Comparison of ENCODE assay signal across 1 cellular context in the genomic region with DNA sequence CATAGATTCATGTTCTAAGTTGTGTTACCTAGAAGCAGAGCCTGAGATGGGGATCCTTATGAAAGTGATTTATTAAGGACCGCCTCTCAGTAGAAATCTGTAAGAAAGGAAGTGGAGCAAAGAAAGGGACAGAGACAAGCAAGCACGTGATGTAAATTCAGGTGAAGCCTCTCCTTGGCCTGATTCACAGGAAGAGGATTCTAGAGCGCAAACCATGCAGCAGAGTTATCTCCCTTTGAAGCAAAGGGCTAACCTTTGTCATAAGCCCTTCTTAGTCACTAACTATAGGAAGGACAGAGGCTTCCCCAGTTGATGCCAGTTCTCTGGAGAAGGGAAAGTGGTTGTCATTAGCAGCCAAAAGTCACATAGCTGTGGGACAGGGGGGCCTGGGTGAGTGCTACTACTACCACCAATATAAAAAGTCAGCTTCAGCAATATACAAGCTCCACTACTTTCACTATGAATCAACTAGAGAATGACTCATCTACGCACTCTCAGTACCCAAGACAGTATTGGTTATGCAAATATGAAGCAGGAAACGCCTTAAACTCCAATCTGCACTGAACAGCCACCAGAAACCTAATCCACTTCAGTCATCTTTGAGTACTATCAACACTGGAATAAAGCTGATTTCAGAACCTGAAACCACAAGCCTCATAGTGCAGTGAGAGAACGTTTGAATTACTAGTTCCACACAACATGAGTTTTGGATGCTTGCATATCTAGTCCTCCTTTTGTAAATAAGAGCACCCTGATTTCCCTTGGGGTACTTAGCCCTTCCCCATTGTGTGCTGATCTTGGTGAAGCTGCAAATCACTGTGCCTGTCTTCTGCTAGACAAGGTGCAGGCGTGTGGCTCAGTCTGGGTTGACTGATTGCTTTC.
TF ChIP-seq lines count a peak whose summit lies in the region.

No MANE protein-coding gene starts in this region.

TF ChIP-seq in HEK293, 187 proteins besides CTCF, POLR2A, EP300 and RAD21 (continued from another document and continues in another):
- TF ChIP-seq, protein P1, sequence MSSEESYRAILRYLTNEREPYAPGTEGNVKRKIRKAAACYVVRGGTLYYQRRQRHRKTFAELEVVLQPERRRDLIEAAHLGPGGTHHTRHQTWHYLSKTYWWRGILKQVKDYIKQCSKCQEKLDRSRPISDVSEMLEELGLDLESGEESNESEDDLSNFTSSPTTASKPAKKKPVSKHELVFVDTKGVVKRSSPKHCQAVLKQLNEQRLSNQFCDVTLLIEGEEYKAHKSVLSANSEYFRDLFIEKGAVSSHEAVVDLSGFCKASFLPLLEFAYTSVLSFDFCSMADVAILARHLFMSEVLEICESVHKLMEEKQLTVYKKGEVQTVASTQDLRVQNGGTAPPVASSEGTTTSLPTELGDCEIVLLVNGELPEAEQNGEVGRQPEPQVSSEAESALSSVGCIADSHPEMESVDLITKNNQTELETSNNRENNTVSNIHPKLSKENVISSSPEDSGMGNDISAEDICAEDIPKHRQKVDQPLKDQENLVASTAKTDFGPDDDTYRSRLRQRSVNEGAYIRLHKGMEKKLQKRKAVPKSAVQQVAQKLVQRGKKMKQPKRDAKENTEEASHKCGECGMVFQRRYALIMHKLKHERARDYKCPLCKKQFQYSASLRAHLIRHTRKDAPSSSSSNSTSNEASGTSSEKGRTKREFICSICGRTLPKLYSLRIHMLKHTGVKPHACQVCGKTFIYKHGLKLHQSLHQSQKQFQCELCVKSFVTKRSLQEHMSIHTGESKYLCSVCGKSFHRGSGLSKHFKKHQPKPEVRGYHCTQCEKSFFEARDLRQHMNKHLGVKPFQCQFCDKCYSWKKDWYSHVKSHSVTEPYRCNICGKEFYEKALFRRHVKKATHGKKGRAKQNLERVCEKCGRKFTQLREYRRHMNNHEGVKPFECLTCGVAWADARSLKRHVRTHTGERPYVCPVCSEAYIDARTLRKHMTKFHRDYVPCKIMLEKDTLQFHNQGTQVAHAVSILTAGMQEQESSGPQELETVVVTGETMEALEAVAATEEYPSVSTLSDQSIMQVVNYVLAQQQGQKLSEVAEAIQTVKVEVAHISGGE (tag by site-specific recombination; conservative IDR thresholded peaks at IDR 0.05; ENCODE audit: low read depth): no peak
- TF ChIP-seq, protein P2, sequence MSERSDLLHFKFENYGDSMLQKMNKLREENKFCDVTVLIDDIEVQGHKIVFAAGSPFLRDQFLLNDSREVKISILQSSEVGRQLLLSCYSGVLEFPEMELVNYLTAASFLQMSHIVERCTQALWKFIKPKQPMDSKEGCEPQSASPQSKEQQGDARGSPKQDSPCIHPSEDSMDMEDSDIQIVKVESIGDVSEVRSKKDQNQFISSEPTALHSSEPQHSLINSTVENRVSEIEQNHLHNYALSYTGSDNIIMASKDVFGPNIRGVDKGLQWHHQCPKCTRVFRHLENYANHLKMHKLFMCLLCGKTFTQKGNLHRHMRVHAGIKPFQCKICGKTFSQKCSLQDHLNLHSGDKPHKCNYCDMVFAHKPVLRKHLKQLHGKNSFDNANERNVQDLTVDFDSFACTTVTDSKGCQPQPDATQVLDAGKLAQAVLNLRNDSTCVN (tag by site-specific recombination; optimal IDR thresholded peaks at IDR 0.05): no peak
- no peak for TF ChIP-seq BCL11A (tag by site-specific recombination; IDR thresholded peaks at IDR 0.05; ENCODE audit: low read depth)
- TF ChIP-seq, protein P3, sequence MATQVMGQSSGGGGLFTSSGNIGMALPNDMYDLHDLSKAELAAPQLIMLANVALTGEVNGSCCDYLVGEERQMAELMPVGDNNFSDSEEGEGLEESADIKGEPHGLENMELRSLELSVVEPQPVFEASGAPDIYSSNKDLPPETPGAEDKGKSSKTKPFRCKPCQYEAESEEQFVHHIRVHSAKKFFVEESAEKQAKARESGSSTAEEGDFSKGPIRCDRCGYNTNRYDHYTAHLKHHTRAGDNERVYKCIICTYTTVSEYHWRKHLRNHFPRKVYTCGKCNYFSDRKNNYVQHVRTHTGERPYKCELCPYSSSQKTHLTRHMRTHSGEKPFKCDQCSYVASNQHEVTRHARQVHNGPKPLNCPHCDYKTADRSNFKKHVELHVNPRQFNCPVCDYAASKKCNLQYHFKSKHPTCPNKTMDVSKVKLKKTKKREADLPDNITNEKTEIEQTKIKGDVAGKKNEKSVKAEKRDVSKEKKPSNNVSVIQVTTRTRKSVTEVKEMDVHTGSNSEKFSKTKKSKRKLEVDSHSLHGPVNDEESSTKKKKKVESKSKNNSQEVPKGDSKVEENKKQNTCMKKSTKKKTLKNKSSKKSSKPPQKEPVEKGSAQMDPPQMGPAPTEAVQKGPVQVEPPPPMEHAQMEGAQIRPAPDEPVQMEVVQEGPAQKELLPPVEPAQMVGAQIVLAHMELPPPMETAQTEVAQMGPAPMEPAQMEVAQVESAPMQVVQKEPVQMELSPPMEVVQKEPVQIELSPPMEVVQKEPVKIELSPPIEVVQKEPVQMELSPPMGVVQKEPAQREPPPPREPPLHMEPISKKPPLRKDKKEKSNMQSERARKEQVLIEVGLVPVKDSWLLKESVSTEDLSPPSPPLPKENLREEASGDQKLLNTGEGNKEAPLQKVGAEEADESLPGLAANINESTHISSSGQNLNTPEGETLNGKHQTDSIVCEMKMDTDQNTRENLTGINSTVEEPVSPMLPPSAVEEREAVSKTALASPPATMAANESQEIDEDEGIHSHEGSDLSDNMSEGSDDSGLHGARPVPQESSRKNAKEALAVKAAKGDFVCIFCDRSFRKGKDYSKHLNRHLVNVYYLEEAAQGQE (tag by site-specific recombination; IDR thresholded peaks at IDR 0.05): no peak
- no peak for TF ChIP-seq ZNF239 (tag by site-specific recombination; IDR thresholded peaks at IDR 0.05)
- 0 out of 2 replicates have a peak, but pooled peaks have one; percentile 39 for TF ChIP-seq KLF8 (tag by site-specific recombination; IDR thresholded peaks at IDR 0.05)
- no peak for TF ChIP-seq ZNF596 (tag by site-specific recombination; IDR thresholded peaks at IDR 0.05)
- TF ChIP-seq, protein P4, sequence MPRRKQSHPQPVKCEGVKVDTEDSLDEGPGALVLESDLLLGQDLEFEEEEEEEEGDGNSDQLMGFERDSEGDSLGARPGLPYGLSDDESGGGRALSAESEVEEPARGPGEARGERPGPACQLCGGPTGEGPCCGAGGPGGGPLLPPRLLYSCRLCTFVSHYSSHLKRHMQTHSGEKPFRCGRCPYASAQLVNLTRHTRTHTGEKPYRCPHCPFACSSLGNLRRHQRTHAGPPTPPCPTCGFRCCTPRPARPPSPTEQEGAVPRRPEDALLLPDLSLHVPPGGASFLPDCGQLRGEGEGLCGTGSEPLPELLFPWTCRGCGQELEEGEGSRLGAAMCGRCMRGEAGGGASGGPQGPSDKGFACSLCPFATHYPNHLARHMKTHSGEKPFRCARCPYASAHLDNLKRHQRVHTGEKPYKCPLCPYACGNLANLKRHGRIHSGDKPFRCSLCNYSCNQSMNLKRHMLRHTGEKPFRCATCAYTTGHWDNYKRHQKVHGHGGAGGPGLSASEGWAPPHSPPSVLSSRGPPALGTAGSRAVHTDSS (tag by site-specific recombination; IDR thresholded peaks at IDR 0.05): no peak
- TF ChIP-seq EGR2 (tag by site-specific recombination; IDR thresholded peaks at IDR 0.05; ENCODE audit: low read depth): no peak
- no peak for TF ChIP-seq ZNF114 (tag by site-specific recombination; IDR thresholded peaks at IDR 0.05)
- no peak for TF ChIP-seq RBAK (tag by site-specific recombination; IDR thresholded peaks at IDR 0.05)
- TF ChIP-seq, protein P5, sequence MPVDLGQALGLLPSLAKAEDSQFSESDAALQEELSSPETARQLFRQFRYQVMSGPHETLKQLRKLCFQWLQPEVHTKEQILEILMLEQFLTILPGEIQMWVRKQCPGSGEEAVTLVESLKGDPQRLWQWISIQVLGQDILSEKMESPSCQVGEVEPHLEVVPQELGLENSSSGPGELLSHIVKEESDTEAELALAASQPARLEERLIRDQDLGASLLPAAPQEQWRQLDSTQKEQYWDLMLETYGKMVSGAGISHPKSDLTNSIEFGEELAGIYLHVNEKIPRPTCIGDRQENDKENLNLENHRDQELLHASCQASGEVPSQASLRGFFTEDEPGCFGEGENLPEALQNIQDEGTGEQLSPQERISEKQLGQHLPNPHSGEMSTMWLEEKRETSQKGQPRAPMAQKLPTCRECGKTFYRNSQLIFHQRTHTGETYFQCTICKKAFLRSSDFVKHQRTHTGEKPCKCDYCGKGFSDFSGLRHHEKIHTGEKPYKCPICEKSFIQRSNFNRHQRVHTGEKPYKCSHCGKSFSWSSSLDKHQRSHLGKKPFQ (tag by site-specific recombination; IDR thresholded peaks at IDR 0.05): no peak
- no peak for TF ChIP-seq ZNF354C (tag by site-specific recombination; IDR thresholded peaks at IDR 0.05; ENCODE audit: borderline replicate concordance, low read depth)
- no peak for TF ChIP-seq ZNF426 (tag by site-specific recombination; IDR thresholded peaks at IDR 0.05)
- TF ChIP-seq, protein P6, sequence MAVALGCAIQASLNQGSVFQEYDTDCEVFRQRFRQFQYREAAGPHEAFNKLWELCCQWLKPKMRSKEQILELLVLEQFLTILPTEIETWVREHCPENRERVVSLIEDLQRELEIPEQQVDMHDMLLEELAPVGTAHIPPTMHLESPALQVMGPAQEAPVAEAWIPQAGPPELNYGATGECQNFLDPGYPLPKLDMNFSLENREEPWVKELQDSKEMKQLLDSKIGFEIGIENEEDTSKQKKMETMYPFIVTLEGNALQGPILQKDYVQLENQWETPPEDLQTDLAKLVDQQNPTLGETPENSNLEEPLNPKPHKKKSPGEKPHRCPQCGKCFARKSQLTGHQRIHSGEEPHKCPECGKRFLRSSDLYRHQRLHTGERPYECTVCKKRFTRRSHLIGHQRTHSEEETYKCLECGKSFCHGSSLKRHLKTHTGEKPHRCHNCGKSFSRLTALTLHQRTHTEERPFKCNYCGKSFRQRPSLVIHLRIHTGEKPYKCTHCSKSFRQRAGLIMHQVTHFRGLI (tag by site-specific recombination; IDR thresholded peaks at IDR 0.05): no peak
- no peak for TF ChIP-seq ZNF530 (tag by site-specific recombination; IDR thresholded peaks at IDR 0.05; ENCODE audit: low read depth)
- peak; percentile 90 for TF ChIP-seq ZNF600 (tag by site-specific recombination; IDR thresholded peaks at IDR 0.05)
- TF ChIP-seq, protein P7, sequence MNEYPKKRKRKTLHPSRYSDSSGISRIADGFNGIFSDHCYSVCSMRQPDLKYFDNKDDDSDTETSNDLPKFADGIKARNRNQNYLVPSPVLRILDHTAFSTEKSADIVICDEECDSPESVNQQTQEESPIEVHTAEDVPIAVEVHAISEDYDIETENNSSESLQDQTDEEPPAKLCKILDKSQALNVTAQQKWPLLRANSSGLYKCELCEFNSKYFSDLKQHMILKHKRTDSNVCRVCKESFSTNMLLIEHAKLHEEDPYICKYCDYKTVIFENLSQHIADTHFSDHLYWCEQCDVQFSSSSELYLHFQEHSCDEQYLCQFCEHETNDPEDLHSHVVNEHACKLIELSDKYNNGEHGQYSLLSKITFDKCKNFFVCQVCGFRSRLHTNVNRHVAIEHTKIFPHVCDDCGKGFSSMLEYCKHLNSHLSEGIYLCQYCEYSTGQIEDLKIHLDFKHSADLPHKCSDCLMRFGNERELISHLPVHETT (tag by site-specific recombination; IDR thresholded peaks at IDR 0.05): peak; percentile 50; the same call in 1 of the 2 replicates
- TF ChIP-seq ZNF184 (tag by site-specific recombination; IDR thresholded peaks at IDR 0.05): no peak
- TF ChIP-seq, protein P8, sequence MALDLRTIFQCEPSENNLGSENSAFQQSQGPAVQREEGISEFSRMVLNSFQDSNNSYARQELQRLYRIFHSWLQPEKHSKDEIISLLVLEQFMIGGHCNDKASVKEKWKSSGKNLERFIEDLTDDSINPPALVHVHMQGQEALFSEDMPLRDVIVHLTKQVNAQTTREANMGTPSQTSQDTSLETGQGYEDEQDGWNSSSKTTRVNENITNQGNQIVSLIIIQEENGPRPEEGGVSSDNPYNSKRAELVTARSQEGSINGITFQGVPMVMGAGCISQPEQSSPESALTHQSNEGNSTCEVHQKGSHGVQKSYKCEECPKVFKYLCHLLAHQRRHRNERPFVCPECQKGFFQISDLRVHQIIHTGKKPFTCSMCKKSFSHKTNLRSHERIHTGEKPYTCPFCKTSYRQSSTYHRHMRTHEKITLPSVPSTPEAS (tag by site-specific recombination; IDR thresholded peaks at IDR 0.05): no peak
- no peak for TF ChIP-seq WT1 (tag by site-specific recombination; IDR thresholded peaks at IDR 0.05)
- no peak for TF ChIP-seq ZNF292 (tag by site-specific recombination; IDR thresholded peaks at IDR 0.05; ENCODE audit: borderline replicate concordance, low read depth)
- TF ChIP-seq ZNF664 (tag by site-specific recombination; IDR thresholded peaks at IDR 0.05): no peak
- TF ChIP-seq, protein P9, sequence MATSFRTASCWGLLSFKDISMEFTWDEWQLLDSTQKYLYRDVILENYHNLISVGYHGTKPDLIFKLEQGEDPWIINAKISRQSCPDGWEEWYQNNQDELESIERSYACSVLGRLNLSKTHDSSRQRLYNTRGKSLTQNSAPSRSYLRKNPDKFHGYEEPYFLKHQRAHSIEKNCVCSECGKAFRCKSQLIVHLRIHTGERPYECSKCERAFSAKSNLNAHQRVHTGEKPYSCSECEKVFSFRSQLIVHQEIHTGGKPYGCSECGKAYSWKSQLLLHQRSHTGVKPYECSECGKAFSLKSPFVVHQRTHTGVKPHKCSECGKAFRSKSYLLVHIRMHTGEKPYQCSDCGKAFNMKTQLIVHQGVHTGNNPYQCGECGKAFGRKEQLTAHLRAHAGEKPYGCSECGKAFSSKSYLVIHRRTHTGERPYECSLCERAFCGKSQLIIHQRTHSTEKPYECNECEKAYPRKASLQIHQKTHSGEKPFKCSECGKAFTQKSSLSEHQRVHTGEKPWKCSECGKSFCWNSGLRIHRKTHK (tag by site-specific recombination; IDR thresholded peaks at IDR 0.05): no peak
- no peak for TF ChIP-seq ZNF311 (tag by site-specific recombination; IDR thresholded peaks at IDR 0.05; ENCODE audit: borderline replicate concordance)
- TF ChIP-seq IKZF3 (tag by site-specific recombination; IDR thresholded peaks at IDR 0.05): 0 out of 2 replicates have a peak, but pooled peaks have one; percentile 12
- no peak for TF ChIP-seq GLIS2 (tag by site-specific recombination; IDR thresholded peaks at IDR 0.05)
- no peak for TF ChIP-seq ZNF157 (tag by site-specific recombination; IDR thresholded peaks at IDR 0.05)
- no peak for TF ChIP-seq BCL11B (tag by site-specific recombination; IDR thresholded peaks at IDR 0.05; ENCODE audit: low read depth)
- TF ChIP-seq ZNF76 (tag by site-specific recombination; IDR thresholded peaks at IDR 0.05; ENCODE audit: borderline replicate concordance, low read depth): no peak
- TF ChIP-seq ZNF175 (tag by site-specific recombination; IDR thresholded peaks at IDR 0.05): no peak
- TF ChIP-seq ZNF146 (tag by site-specific recombination; IDR thresholded peaks at IDR 0.05): no peak
- no peak for TF ChIP-seq ZNF202 (tag by site-specific recombination; IDR thresholded peaks at IDR 0.05; ENCODE audit: borderline replicate concordance)
- no peak for TF ChIP-seq GLI2 (tag by site-specific recombination; IDR thresholded peaks at IDR 0.05; ENCODE audit: borderline replicate concordance, low read depth)
- no peak for TF ChIP-seq SCRT2 (tag by site-specific recombination; IDR thresholded peaks at IDR 0.05)
- TF ChIP-seq ZNF266 (tag by site-specific recombination; IDR thresholded peaks at IDR 0.05; ENCODE audit: low read depth): no peak
- no peak for TF ChIP-seq ZNF837 (tag by site-specific recombination; IDR thresholded peaks at IDR 0.05)
- no peak for TF ChIP-seq ZNF211 (tag by site-specific recombination; IDR thresholded peaks at IDR 0.05; ENCODE audit: low read depth)
- TF ChIP-seq PRDM1 (tag by site-specific recombination; IDR thresholded peaks at IDR 0.05): no peak
- no peak for TF ChIP-seq ZNF521 (tag by site-specific recombination; IDR thresholded peaks at IDR 0.05)
- TF ChIP-seq SP3 (tag by site-specific recombination; IDR thresholded peaks at IDR 0.05): peak; percentile 36; the same call in 1 of the 2 replicates
